8 cellular contexts compared by ENCODE assay signal in the genomic region with DNA sequence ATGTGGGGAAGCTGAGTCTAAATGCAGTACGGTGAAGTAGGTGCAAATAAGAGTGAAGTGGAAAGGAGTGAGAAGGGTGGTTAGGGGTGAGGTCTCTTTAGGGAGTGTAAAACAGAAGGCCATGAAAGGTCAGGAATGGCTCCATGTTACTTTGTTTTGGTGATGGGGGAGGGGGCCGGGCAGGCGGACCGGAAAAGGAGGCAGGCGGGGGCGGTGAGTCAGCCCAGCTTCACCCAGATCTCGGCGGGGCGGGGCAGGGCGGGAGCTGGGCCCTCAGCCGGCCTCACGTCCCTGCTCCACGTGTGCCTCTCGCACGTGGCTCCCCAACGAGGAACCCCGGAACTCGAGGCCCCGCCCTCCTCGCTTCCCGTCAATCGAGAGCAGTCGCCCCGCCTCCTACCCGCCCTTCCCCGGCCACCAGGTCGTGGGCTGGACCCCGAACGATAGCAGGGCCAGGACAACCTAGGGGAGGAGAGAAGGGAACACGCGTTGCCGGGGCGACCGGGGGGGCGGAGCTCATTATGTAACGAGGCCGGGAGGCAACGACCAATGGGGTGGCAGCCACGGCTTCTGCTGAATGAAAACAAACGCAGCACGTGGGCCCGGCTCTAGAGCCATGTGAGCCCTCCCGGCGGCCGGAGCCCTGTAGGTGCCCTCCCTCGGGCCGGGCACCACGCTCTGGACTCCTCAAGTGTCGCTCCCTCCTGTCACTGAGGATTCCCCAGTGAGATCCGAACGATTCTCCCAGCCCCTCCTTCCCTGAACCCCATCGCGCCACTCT. TPM values are rescaled to one million over a fixed set of nuclear protein-coding genes. Genes with fewer than 3 reads are reported as not detected.
DNase-seq lines count a peak whose midpoint lies in the region; ATAC-seq and TF ChIP-seq lines count a peak whose summit lies in the region.

No MANE protein-coding gene starts in this region.

- H3K27ac ChIP-seq in cardiac muscle cell (peak overlapping the region; percentile 53), trophoblast cell (ENCODE audit: low read depth, low read length) (no peak overlapping the region), tibial nerve (peak overlapping the region; percentile 89 to 99 (median 98))

- H3K27me3 ChIP-seq in adipocyte (replicated peaks; ENCODE audit: control insufficient read depth, insufficient read depth, low read length) (no peaks in the 10 kb centered on the region), cardiac muscle cell (no peaks in the 10 kb centered on the region), trophoblast cell (ENCODE audit: insufficient read depth, low read length) (no peaks in the 10 kb centered on the region), tibial nerve (no peaks in the 10 kb centered on the region)

- H3K14ac ChIP-seq in trophoblast cell (ENCODE audit: low read length) = peak overlapping the region; percentile 36

- H3K36me3 ChIP-seq in adipocyte (ENCODE audit: control insufficient read depth, insufficient read depth, low read length, severe bottlenecking) = peaks cover 33% of the 10 kb centered on the region
- H3K36me3 ChIP-seq in cardiac muscle cell = no peaks in the 10 kb centered on the region
- H3K36me3 ChIP-seq in trophoblast cell (ENCODE audit: control insufficient read depth in 1 of 2, insufficient read depth in 2 of 2, low read length in 2 of 2) = peaks cover 3 to 6% of the 10 kb centered on the region in 2 experiments
- H3K36me3 ChIP-seq in tibial nerve = peaks cover 0 to 34% (median 20%) of the 10 kb centered on the region in 3 donors

- H2BK120ac ChIP-seq in trophoblast cell (ENCODE audit: insufficient read depth, low read length, poor library complexity) = peak overlapping the region; percentile 56

- POLR2A ChIA-PET in GM10248 (lab: Yijun Ruan, JAX) = interaction anchor here (1.0 to 1.5 kb wide), 2 partner anchors 23 to 25 kb away, joined by 3 read pairs; partner anchors contain the start of gene MSL1

- H3K79me2 ChIP-seq in trophoblast cell (ENCODE audit: control insufficient read depth, insufficient read depth, low read length, poor library complexity) = no peaks in the 10 kb centered on the region

- peak overlapping the region; percentile 86 for H3K4me2 ChIP-seq in trophoblast cell (ENCODE audit: low read length)

- H2BK5ac ChIP-seq in trophoblast cell (ENCODE audit: low read depth, low read length, poor library complexity) = no peak overlapping the region

- peak; percentile 98 for TF ChIP-seq EP300 in tibial nerve (IDR thresholded peaks at IDR 0.05)

- no peak overlapping the region for H3K23ac ChIP-seq in trophoblast cell (ENCODE audit: low read length)

- peak overlapping the region; percentile 19 for H2AFZ ChIP-seq in trophoblast cell (ENCODE audit: insufficient read depth, low read length, poor library complexity)

- TF ChIP-seq POLR2A in tibial nerve (IDR thresholded peaks at IDR 0.05) = peak; percentile 96 to 97

- H3K9ac ChIP-seq in adipocyte (ENCODE audit: low read length) (peak overlapping the region; percentile 99), trophoblast cell (ENCODE audit: low read length) (no peak overlapping the region)

- H2AK5ac ChIP-seq in trophoblast cell (ENCODE audit: low read length) = peak overlapping the region; percentile 42

- no peak overlapping the region for H3K18ac ChIP-seq in trophoblast cell (ENCODE audit: low read length)

- no peak overlapping the region for H2BK12ac ChIP-seq in trophoblast cell (ENCODE audit: low read length)

- peak overlapping the region; percentile 29 for H3K4ac ChIP-seq in trophoblast cell (ENCODE audit: low read depth, low read length)

- H3K4me1 ChIP-seq in adipocyte (ENCODE audit: control insufficient read depth, insufficient read depth, low read length) (peaks cover 51% of the 10 kb centered on the region), cardiac muscle cell (ENCODE audit: low read depth) (peaks cover 29% of the 10 kb centered on the region), trophoblast cell (ENCODE audit: control insufficient read depth in 1 of 2, insufficient read depth in 2 of 2, low read length in 2 of 2) (peaks cover 21 to 34% of the 10 kb centered on the region in 2 experiments), tibial nerve (peaks cover 11 to 80% (median 69%) of the 10 kb centered on the region in 4 donors)

- peak overlapping the region; percentile 48 for H4K8ac ChIP-seq in trophoblast cell (ENCODE audit: low read depth, low read length)

- WGBS in trophoblast cell (ENCODE audit: extremely low coverage, insufficient coverage, insufficient read length) = no CpG with 5 or more reads among the region's 53 CpGs
- WGBS in tibial nerve, 2 donors = 0 to 1% methylated on average over 22 to 38 of the region's 53 CpGs

- H3K4me3 ChIP-seq in adipocyte (ENCODE audit: low read length) = peak overlapping the region; percentile 99
- H3K4me3 ChIP-seq in cardiac muscle cell = peak overlapping the region; percentile 36
- H3K4me3 ChIP-seq in trophoblast cell (ENCODE audit: low read depth, low read length) = peak overlapping the region; percentile 26
- peak overlapping the region; percentile 72 to 96 (median 86) for H3K4me3 ChIP-seq in tibial nerve

- H4K91ac ChIP-seq in trophoblast cell (ENCODE audit: low read depth, low read length) = peak overlapping the region; percentile 86

- no peak overlapping the region for H4K12ac ChIP-seq in trophoblast cell (ENCODE audit: low read depth, low read length)

- DNase-seq in GM10248 (ENCODE audit: extremely low spot score) (peak; percentile 94), NCI-H1417 treated with DMSO at 0.1 percent for 48 hours (lab: John Stamatoyannopoulos, UW) (peak; percentile 75), SW480 (ENCODE audit: low spot score) (peak; percentile 99), adipocyte (ENCODE audit: low read depth) (peak; percentile 99), cardiac muscle cell (ENCODE audit: low read depth in 1 of 2, low spot score in 1 of 2) (peak; percentile 98 to 100), trophoblast cell (peak; percentile 94 to 97), tibial nerve (ENCODE audit: low spot score in 2 of 2) (peak; percentile 100)

- H3K79me1 ChIP-seq in trophoblast cell (ENCODE audit: low read length) = peaks cover 11% of the 10 kb centered on the region

- TF ChIP-seq CTCF in GM10248 (IDR thresholded peaks at IDR 0.05; ENCODE audit: control extremely low read depth, extremely low read depth, low read depth, missing control alignments) (no peak), cardiac muscle cell (IDR thresholded peaks at IDR 0.05; ENCODE audit: low read depth, low read length) (no peak), tibial nerve (IDR thresholded peaks at IDR 0.05) (peak in 2 of 5 experiments; percentile 20 to 47)

- ATAC-seq in HG02759 (IDR thresholded peaks at IDR 0.05; ENCODE audit: unreplicated experiment) = peak; percentile 65

- H3K9me3 ChIP-seq in adipocyte (ENCODE audit: control insufficient read depth, low read length) (no peaks in the 10 kb centered on the region), cardiac muscle cell (ENCODE audit: low read depth) (no peaks in the 10 kb centered on the region), trophoblast cell (ENCODE audit: insufficient read depth, low read depth, low read length) (peaks cover 4% of the 10 kb centered on the region), tibial nerve (no peaks in the 10 kb centered on the region)

- CTCF ChIA-PET in GM10248 (lab: Yijun Ruan, JAX) = interaction anchor here (0.6 to 10.7 kb wide), 13 partner anchors 11 to 478 kb away, joined by 3 to 180 read pairs (median 4); partner anchors contain the start of genes PSMD3 and THRA

RNA-seq across cellular contexts. Expression of gene NR1D1, which starts 1.4 kb away (rescaled TPM):
- total RNA-seq in cardiac muscle cell (1.2 and 3.7 TPM in 2 replicates), tibial nerve (10 to 100 TPM; 16.8 to 48.2 (median 21.0) TPM)
- 1.7 and 4.2 TPM in 2 replicates for polyA plus RNA-seq in cardiac muscle cell
- 2.0 and 2.2 TPM in 2 replicates for polyA plus RNA-seq in trophoblast cell (2013)

RNA-seq across cellular contexts. Expression of gene MSL1, which starts 22.7 kb away (rescaled TPM):
- total RNA-seq in cardiac muscle cell (96.8 and 104 TPM in 2 replicates), tibial nerve (100 to 1,000 TPM in 3 of 4 donors, 10 to 100 TPM in 1; 78.0 to 113 (median 107) TPM)
- 27.3 and 33.2 TPM in 2 replicates for polyA plus RNA-seq in cardiac muscle cell
- 52.5 and 54.4 TPM in 2 replicates for polyA plus RNA-seq in trophoblast cell (2013)

RNA-seq across cellular contexts. Expression of gene THRA, which starts 36.3 kb away (rescaled TPM):
- 78.1 and 87.0 TPM in 2 replicates for total RNA-seq in cardiac muscle cell
- 58.1 and 65.4 TPM in 2 replicates for polyA plus RNA-seq in cardiac muscle cell
- polyA plus RNA-seq in trophoblast cell (2013) = 4.1 TPM in 2 replicates
- 10 to 100 TPM; 65.4 to 86.1 (median 78.4) TPM for total RNA-seq in tibial nerve

RNA-seq across cellular contexts. Expression of gene CASC3, which starts 41.3 kb away (rescaled TPM):
- 32.5 and 49.9 TPM in 2 replicates for total RNA-seq in cardiac muscle cell
- 54.6 and 95.1 TPM in 2 replicates for polyA plus RNA-seq in cardiac muscle cell
- 49.0 and 50.6 TPM in 2 replicates for polyA plus RNA-seq in trophoblast cell (2013)
- 100 to 1,000 TPM in 1 of 4 donors, 10 to 100 TPM in 3; 85.2 to 122 (median 93.4) TPM for total RNA-seq in tibial nerve

RNA-seq across cellular contexts. Expression of gene MED24, which starts 44.8 kb away (rescaled TPM):
- total RNA-seq in cardiac muscle cell (116 and 125 TPM in 2 replicates), tibial nerve (100 to 1,000 TPM in 2 of 4 donors, 10 to 100 TPM in 2; 55.1 to 146 (median 84.6) TPM)
- 102 and 121 TPM in 2 replicates for polyA plus RNA-seq in cardiac muscle cell
- polyA plus RNA-seq in trophoblast cell (2013) = 44.7 and 45.9 TPM in 2 replicates

Comparison
In these comparisons a context has a peak if more than half of its experiments do, and no peak if none do; other contexts are left out.
1. H3K4me3 ChIP-seq: peak in every context shown above with its lines; median percentile 99 in adipocyte; 86 in tibial nerve; 36 in cardiac muscle cell; 26 in trophoblast cell.